8 cellular contexts compared by ENCODE assay signal in genomic region chr5:140109050-140109817, GRCh38. TPM values are rescaled to one million over a fixed set of nuclear protein-coding genes. Genes with fewer than 3 reads are reported as not detected.
DNase-seq lines count a peak whose midpoint lies in the region; ATAC-seq and TF ChIP-seq lines count a peak whose summit lies in the region.

No MANE protein-coding gene starts in this region.

- H3K36me3 Mint-ChIP-seq in T-helper 2 cell treated with Interferon-gamma antibody and Interleukin-4, amounts not matched to agents 5 μg/mL and 100 μg/mL, for 36 hours (ENCODE audit: low read depth), result peaks cover 6% of the 10 kb centered on the region
- peaks cover 4% of the 10 kb centered on the region for H3K36me3 Mint-ChIP-seq in activated CD4-positive, alpha-beta memory T cell treated with anti-CD3 and anti-CD28 coated beads, Interleukin-2, amount 10 ng/mL, durations not matched to agents 7 days and 5 days (ENCODE audit: low read depth)

- DNase-seq in T-helper 2 cell treated with Interferon-gamma antibody and Interleukin-4, amounts not matched to agents 5 μg/mL and 100 μg/mL, for 36 hours (ENCODE audit: low spot score), result no peak
- DNase-seq in T-helper 2 cell (no peak), suprapubic skin (ENCODE audit: low spot score in 2 of 2) (peak in 1 of 2 donors; percentile 57), cortex of kidney (lab: John Stamatoyannopoulos, UW) (no peak)
- no peak for DNase-seq in activated CD4-positive, alpha-beta memory T cell treated with anti-CD3 and anti-CD28 coated beads, Interleukin-2, amount 10 ng/mL, durations not matched to agents 7 days and 5 days

- POLR2A ChIA-PET in activated CD4-positive, alpha-beta memory T cell treated with anti-CD3 and anti-CD28 coated beads, Interleukin-2, amount 10 ng/mL, durations not matched to agents 7 days and 5 days (lab: Charles Lee), result interaction anchor here (1.0 to 1.7 kb wide), 2 partner anchors 13 to 60 kb away, joined by 3 to 5 read pairs; no protein-coding TSS in a partner anchor

- ATAC-seq in HG02840 (IDR thresholded peaks at IDR 0.05; ENCODE audit: low FRiP score, unreplicated experiment) (no peak), HG03442 (IDR thresholded peaks at IDR 0.05; ENCODE audit: unreplicated experiment) (no peak)

- H3K4me1 Mint-ChIP-seq in T-helper 2 cell treated with Interferon-gamma antibody and Interleukin-4, amounts not matched to agents 5 μg/mL and 100 μg/mL, for 36 hours (ENCODE audit: low read depth), result peaks cover 42% of the 10 kb centered on the region
- H3K4me1 Mint-ChIP-seq in activated CD4-positive, alpha-beta memory T cell treated with anti-CD3 and anti-CD28 coated beads, Interleukin-2, amount 10 ng/mL, durations not matched to agents 7 days and 5 days, result peaks cover 48% of the 10 kb centered on the region

- H3K27ac Mint-ChIP-seq in T-helper 2 cell treated with Interferon-gamma antibody and Interleukin-4, amounts not matched to agents 5 μg/mL and 100 μg/mL, for 36 hours, result no peak overlapping the region
- H3K27ac Mint-ChIP-seq in activated CD4-positive, alpha-beta memory T cell treated with anti-CD3 and anti-CD28 coated beads, Interleukin-2, amount 10 ng/mL, durations not matched to agents 7 days and 5 days, result peak overlapping the region; percentile 99

- H3K4me3 Mint-ChIP-seq in T-helper 2 cell treated with Interferon-gamma antibody and Interleukin-4, amounts not matched to agents 5 μg/mL and 100 μg/mL, for 36 hours, result peak overlapping the region; percentile 100
- peak overlapping the region; percentile 90 for H3K4me3 Mint-ChIP-seq in activated CD4-positive, alpha-beta memory T cell treated with anti-CD3 and anti-CD28 coated beads, Interleukin-2, amount 10 ng/mL, durations not matched to agents 7 days and 5 days

- TF ChIP-seq EP300 in suprapubic skin (IDR thresholded peaks at IDR 0.05), result no peak

- CTCF ChIA-PET in activated CD4-positive, alpha-beta memory T cell treated with anti-CD3 and anti-CD28 coated beads, Interleukin-2, amount 10 ng/mL, durations not matched to agents 7 days and 5 days (lab: Charles Lee), result interaction anchor here (0.7 to 2.1 kb wide), 5 partner anchors 12 to 422 kb away, joined by 3 to 8 read pairs (median 5); no protein-coding TSS in a partner anchor

- TF ChIP-seq CTCF in suprapubic skin (IDR thresholded peaks at IDR 0.05), result no peak

- no peaks in the 10 kb centered on the region for H3K36me3 ChIP-seq in suprapubic skin

- no peaks in the 10 kb centered on the region for H3K9me3 Mint-ChIP-seq in T-helper 2 cell treated with Interferon-gamma antibody and Interleukin-4, amounts not matched to agents 5 μg/mL and 100 μg/mL, for 36 hours
- H3K9me3 Mint-ChIP-seq in activated CD4-positive, alpha-beta memory T cell treated with anti-CD3 and anti-CD28 coated beads, Interleukin-2, amount 10 ng/mL, durations not matched to agents 7 days and 5 days, result no peaks in the 10 kb centered on the region

- no peak for TF ChIP-seq POLR2A in suprapubic skin (IDR thresholded peaks at IDR 0.05)

- peak overlapping the region; percentile 96 for H3K27ac ChIP-seq in suprapubic skin

- H3K27me3 Mint-ChIP-seq in T-helper 2 cell treated with Interferon-gamma antibody and Interleukin-4, amounts not matched to agents 5 μg/mL and 100 μg/mL, for 36 hours (ENCODE audit: low read depth), result peaks cover 69% of the 10 kb centered on the region
- H3K27me3 Mint-ChIP-seq in activated CD4-positive, alpha-beta memory T cell treated with anti-CD3 and anti-CD28 coated beads, Interleukin-2, amount 10 ng/mL, durations not matched to agents 7 days and 5 days, result peaks cover 25% of the 10 kb centered on the region

- H3K27me3 ChIP-seq in suprapubic skin, result no peaks in the 10 kb centered on the region

- H3K4me3 ChIP-seq in iPS-18c (ENCODE audit: insufficient read depth, low read depth, low read length), result peak overlapping the region; percentile 86
- peak overlapping the region; percentile 71 for H3K4me3 ChIP-seq in suprapubic skin

- H3K9me3 ChIP-seq in iPS-18c (ENCODE audit: control insufficient read depth, insufficient read depth, low read length), result no peaks in the 10 kb centered on the region
- no peaks in the 10 kb centered on the region for H3K9me3 ChIP-seq in suprapubic skin

- 53% methylated on average over 23 of the region's 23 CpGs for WGBS in suprapubic skin

- H3K4me1 ChIP-seq in suprapubic skin, result peaks cover 62% of the 10 kb centered on the region

RNA-seq across cellular contexts. Expression of gene PURA, which starts 4.7 kb away (rescaled TPM):
- total RNA-seq in activated CD4-positive, alpha-beta memory T cell treated with anti-CD3 and anti-CD28 coated beads, Interleukin-2, amount 10 ng/mL, durations not matched to agents 7 days and 5 days, result 10 to 100 TPM; 14.7 to 15.1 TPM
- 10 to 100 TPM; 12.5 to 31.8 (median 21.9) TPM for total RNA-seq in suprapubic skin

RNA-seq across cellular contexts. Expression of gene IGIP, which starts 16.5 kb away (rescaled TPM):
- 1 to 10 TPM; 4.8 to 4.9 TPM for total RNA-seq in activated CD4-positive, alpha-beta memory T cell treated with anti-CD3 and anti-CD28 coated beads, Interleukin-2, amount 10 ng/mL, durations not matched to agents 7 days and 5 days
- total RNA-seq in suprapubic skin, result 10 to 100 TPM in 2 of 4 donors, 1 to 10 TPM in 2; 6.1 to 16.5 (median 11.6) TPM
